ENCODE assay signal across 2 cellular contexts in genomic region chr11:78077592-78077991, GRCh38.
TF ChIP-seq lines count a peak whose summit lies in the region.

No MANE protein-coding gene starts in this region.

TF ChIP-seq in HEK293, 187 proteins besides CTCF, POLR2A, EP300 and RAD21:
- TF ChIP-seq REST (tag by site-specific recombination; IDR thresholded peaks at IDR 0.05) = 0 out of 2 replicates have a peak, but pooled peaks have one; percentile 1
- TF ChIP-seq ZNF121 (tag by site-specific recombination; IDR thresholded peaks at IDR 0.05) = peak; percentile 77

TF ChIP-seq in K562, 482 proteins besides CTCF, POLR2A, EP300 and RAD21:
- peak; percentile 73 for TF ChIP-seq ZNF121 (CRISPR knock-in tag; conservative IDR thresholded peaks at IDR 0.05)
